In the genomic region with DNA sequence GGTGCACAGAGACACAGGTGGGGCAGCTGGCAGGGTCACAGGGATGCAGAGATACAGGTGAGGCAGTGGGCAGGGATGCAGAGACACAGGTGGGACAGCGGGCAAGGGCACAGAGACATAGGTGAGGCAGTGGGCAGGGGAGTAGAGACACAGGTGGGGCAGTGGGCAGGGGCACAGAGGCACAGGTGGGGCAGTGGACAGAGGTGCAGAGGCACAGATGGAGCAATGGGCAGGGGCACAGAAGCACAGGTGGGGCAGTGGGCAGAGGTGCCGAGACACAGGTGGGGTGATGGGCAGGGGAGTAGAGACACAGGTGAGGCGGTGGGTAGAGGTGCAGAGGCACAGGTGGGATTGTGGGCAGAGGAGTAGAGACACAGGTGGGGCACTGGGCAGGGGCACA, we compare ENCODE assay signal across 1 cellular context.
A peak's percentile ranks its signal among the peaks of the same experiment; 100 is the strongest.
TF ChIP-seq lines count a peak whose summit lies in the region.

No MANE protein-coding gene starts in this region.

TF ChIP-seq in HEK293, 187 proteins besides CTCF, POLR2A, EP300 and RAD21:
- TF ChIP-seq, protein P1, sequence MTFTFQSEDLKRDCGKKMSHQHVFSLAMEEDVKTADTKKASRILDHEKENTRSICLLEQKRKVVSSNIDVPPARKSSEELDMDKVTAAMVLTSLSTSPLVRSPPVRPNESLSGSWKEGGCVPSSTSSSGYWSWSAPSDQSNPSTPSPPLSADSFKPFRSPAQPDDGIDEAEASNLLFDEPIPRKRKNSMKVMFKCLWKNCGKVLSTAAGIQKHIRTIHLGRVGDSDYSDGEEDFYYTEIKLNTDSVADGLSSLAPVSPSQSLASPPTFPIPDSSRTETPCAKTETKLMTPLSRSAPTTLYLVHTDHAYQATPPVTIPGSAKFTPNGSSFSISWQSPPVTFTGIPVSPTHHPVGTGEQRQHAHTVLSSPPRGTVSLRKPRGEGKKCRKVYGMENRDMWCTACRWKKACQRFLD (tag by site-specific recombination; IDR thresholded peaks at IDR 0.05): no peak
- no peak for TF ChIP-seq ZNF354C (tag by site-specific recombination; IDR thresholded peaks at IDR 0.05; ENCODE audit: borderline replicate concordance, low read depth)
- no peak for TF ChIP-seq ZNF175 (tag by site-specific recombination; IDR thresholded peaks at IDR 0.05)
- TF ChIP-seq ZNF658 (tag by site-specific recombination; IDR thresholded peaks at IDR 0.05): 0 out of 2 replicates have a peak, but pooled peaks have one; percentile 39
- TF ChIP-seq, protein P2, sequence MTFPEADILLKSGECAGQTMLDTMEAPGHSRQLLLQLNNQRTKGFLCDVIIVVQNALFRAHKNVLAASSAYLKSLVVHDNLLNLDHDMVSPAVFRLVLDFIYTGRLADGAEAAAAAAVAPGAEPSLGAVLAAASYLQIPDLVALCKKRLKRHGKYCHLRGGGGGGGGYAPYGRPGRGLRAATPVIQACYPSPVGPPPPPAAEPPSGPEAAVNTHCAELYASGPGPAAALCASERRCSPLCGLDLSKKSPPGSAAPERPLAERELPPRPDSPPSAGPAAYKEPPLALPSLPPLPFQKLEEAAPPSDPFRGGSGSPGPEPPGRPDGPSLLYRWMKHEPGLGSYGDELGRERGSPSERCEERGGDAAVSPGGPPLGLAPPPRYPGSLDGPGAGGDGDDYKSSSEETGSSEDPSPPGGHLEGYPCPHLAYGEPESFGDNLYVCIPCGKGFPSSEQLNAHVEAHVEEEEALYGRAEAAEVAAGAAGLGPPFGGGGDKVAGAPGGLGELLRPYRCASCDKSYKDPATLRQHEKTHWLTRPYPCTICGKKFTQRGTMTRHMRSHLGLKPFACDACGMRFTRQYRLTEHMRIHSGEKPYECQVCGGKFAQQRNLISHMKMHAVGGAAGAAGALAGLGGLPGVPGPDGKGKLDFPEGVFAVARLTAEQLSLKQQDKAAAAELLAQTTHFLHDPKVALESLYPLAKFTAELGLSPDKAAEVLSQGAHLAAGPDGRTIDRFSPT (tag by site-specific recombination; IDR thresholded peaks at IDR 0.05): peak; percentile 40; the same call in 1 of the 2 replicates
- peak; percentile 29; the same call in 1 of the 2 replicates for TF ChIP-seq SCRT1 (tag by site-specific recombination; IDR thresholded peaks at IDR 0.05; ENCODE audit: borderline replicate concordance)
- no peak for TF ChIP-seq IKZF3 (tag by site-specific recombination; IDR thresholded peaks at IDR 0.05)
- no peak for TF ChIP-seq ZNF292 (tag by site-specific recombination; IDR thresholded peaks at IDR 0.05; ENCODE audit: borderline replicate concordance, low read depth)
- TF ChIP-seq ZNF138 (tag by site-specific recombination; IDR thresholded peaks at IDR 0.05; ENCODE audit: borderline replicate concordance): no peak
- TF ChIP-seq ZNF529 (tag by site-specific recombination; IDR thresholded peaks at IDR 0.05; ENCODE audit: insufficient replicate concordance): no peak
